7 cellular contexts compared by ENCODE assay signal in genomic region chr10:86365346-86366032, GRCh38. TPM values are rescaled to one million over a fixed set of nuclear protein-coding genes. Genes with fewer than 3 reads are reported as not detected.
DNase-seq lines count a peak whose midpoint lies in the region; ATAC-seq and TF ChIP-seq lines count a peak whose summit lies in the region.

No MANE protein-coding gene starts in this region.

- no CpG with 5 or more reads among the region's 47 CpGs for WGBS in iPS DF 6.9 (ENCODE audit: insufficient coverage, insufficient read length)

- POLR2A ChIA-PET in HEK293T (lab: Yijun Ruan, JAX), result no interaction called here
- POLR2A ChIA-PET in activated CD4-positive, alpha-beta memory T cell treated with anti-CD3 and anti-CD28 coated beads for 36 hours (lab: Charles Lee), result no interaction called here

- intact Hi-C loops in activated CD4-positive, alpha-beta memory T cell treated with anti-CD3 and anti-CD28 coated beads for 36 hours (cut with micrococcal nuclease), result no loop called here

- no peak for DNase-seq in HEK293T (ENCODE audit: extremely low spot score)
- no peak for DNase-seq in activated CD4-positive, alpha-beta memory T cell treated with anti-CD3 and anti-CD28 coated beads for 36 hours
- DNase-seq in iPS DF 6.9 (ENCODE audit: low read depth, low spot score), result no peak
- no peak for DNase-seq in D341Med (ENCODE audit: low spot score)
- DNase-seq in NCI-H345 (lab: John Stamatoyannopoulos, UW), result no peak

- H3K36me3 Mint-ChIP-seq in activated CD4-positive, alpha-beta memory T cell treated with anti-CD3 and anti-CD28 coated beads for 36 hours, result no peaks in the 10 kb centered on the region

- H3K4me3 ChIP-seq in iPS DF 6.9 (ENCODE audit: low read length) (peak overlapping the region; percentile 22; the same call in 1 of the 2 replicates), skeletal muscle satellite cell (ENCODE audit: low read length) (no peak overlapping the region)

- ATAC-seq in GM21390 (IDR thresholded peaks at IDR 0.05; ENCODE audit: unreplicated experiment), result no peak

- H3K4me2 ChIP-seq in skeletal muscle satellite cell (ENCODE audit: low read length), result peak overlapping the region; percentile 66

- H3K36me3 ChIP-seq in iPS DF 6.9 (ENCODE audit: control insufficient read depth, insufficient read depth, low read length) (no peaks in the 10 kb centered on the region), skeletal muscle satellite cell (ENCODE audit: insufficient read depth, low read length) (no peaks in the 10 kb centered on the region)

- no peak overlapping the region for H3K27ac ChIP-seq in iPS DF 6.9 (ENCODE audit: low read length)

- peaks cover 17% of the 10 kb centered on the region for H3K4me1 Mint-ChIP-seq in activated CD4-positive, alpha-beta memory T cell treated with anti-CD3 and anti-CD28 coated beads for 36 hours (ENCODE audit: low read depth)

- H3K9me3 ChIP-seq in iPS DF 6.9 (ENCODE audit: control insufficient read depth, insufficient read depth, low read length) (no peaks in the 10 kb centered on the region), skeletal muscle satellite cell (replicated peaks; ENCODE audit: low read length) (no peaks in the 10 kb centered on the region)

- CTCF ChIA-PET in HEK293T (lab: Yijun Ruan, JAX), result no interaction called here
- CTCF ChIA-PET in activated CD4-positive, alpha-beta memory T cell treated with anti-CD3 and anti-CD28 coated beads for 36 hours (lab: Charles Lee), result interaction anchor here (1.0 kb wide), 1 partner anchor 10 kb away, joined by 3 read pairs; no protein-coding TSS in a partner anchor

- H3K9ac ChIP-seq in skeletal muscle satellite cell (ENCODE audit: low read depth, low read length), result no peak overlapping the region

- H3K27me3 ChIP-seq in iPS DF 6.9 (ENCODE audit: control insufficient read depth, insufficient read depth, low read length) (peaks cover 74% of the 10 kb centered on the region), skeletal muscle satellite cell (ENCODE audit: control insufficient read depth, insufficient read depth, low read length) (peaks cover 93% of the 10 kb centered on the region)

- peaks cover 10% of the 10 kb centered on the region for H3K4me1 ChIP-seq in iPS DF 6.9 (ENCODE audit: control insufficient read depth, insufficient read depth, low read length)
- H3K4me1 ChIP-seq in skeletal muscle satellite cell (ENCODE audit: control insufficient read depth, insufficient read depth, low read length), result peaks cover 5% of the 10 kb centered on the region

- peaks cover 56% of the 10 kb centered on the region for H3K27me3 Mint-ChIP-seq in activated CD4-positive, alpha-beta memory T cell treated with anti-CD3 and anti-CD28 coated beads for 36 hours

- H3K9me3 Mint-ChIP-seq in activated CD4-positive, alpha-beta memory T cell treated with anti-CD3 and anti-CD28 coated beads for 36 hours, result no peaks in the 10 kb centered on the region

- H3K27ac Mint-ChIP-seq in activated CD4-positive, alpha-beta memory T cell treated with anti-CD3 and anti-CD28 coated beads for 36 hours, result no peak overlapping the region

- H3K4me3 Mint-ChIP-seq in activated CD4-positive, alpha-beta memory T cell treated with anti-CD3 and anti-CD28 coated beads for 36 hours, result peak overlapping the region; percentile 22

TF ChIP-seq in HEK293T, 16 proteins besides CTCF, POLR2A, EP300 and RAD21:
- TF ChIP-seq L3MBTL2 (conservative IDR thresholded peaks at IDR 0.05) (0 out of 2 replicates have a peak, but pooled peaks have one; percentile 38), HDGF (IDR thresholded peaks at IDR 0.05; ENCODE audit: borderline replicate concordance) (no peak), SP1 (IDR thresholded peaks at IDR 0.05) (no peak), SUZ12 (IDR thresholded peaks at IDR 0.05) (no peak), TARDBP (IDR thresholded peaks at IDR 0.05) (no peak)

RNA-seq across cellular contexts. Expression of gene GRID1, which starts 1.1 kb away (rescaled TPM):
- total RNA-seq in activated CD4-positive, alpha-beta memory T cell treated with anti-CD3 and anti-CD28 coated beads for 36 hours, result not detected
- under 0.01 TPM in 1 of 2 replicates, not detected in the other for total RNA-seq in skeletal muscle satellite cell (2012; rRNA removed)
